In genomic region chr2:9473308-9473984, GRCh38 we compare ENCODE assay signal across 9 cellular contexts. TPM values are rescaled to one million over a fixed set of nuclear protein-coding genes. Genes with fewer than 3 reads are reported as not detected.
DNase-seq lines count a peak whose midpoint lies in the region; ATAC-seq, FAIRE-seq and TF ChIP-seq lines count a peak whose summit lies in the region.
"Had no signal": no experiment of that assay in that cellular context is flagged by ENCODE, and none has a peak within 500 bp of the region (broad histone marks: within the 10 kb centered on the region; RNA-seq: fewer than 3 reads in every experiment).

No MANE protein-coding gene starts in this region.

- peaks cover 8 to 42% (median 12%) of the 10 kb centered on the region in 3 donors for H3K4me1 ChIP-seq in esophagus squamous epithelium

- H3K4me3 Mint-ChIP-seq in T-helper 2 cell treated with Interferon-gamma antibody and Interleukin-4, amounts not matched to agents 5 μg/mL and 100 μg/mL, for 36 hours = peak overlapping the region; percentile 79
- peak overlapping the region; percentile 75 for H3K4me3 Mint-ChIP-seq in progenitor cell of endocrine pancreas (ENCODE audit: low read depth)

- 34 to 45% methylated on average over 13 to 15 of the region's 24 CpGs for WGBS in esophagus squamous epithelium, 2 donors

- peak overlapping the region in 3 of 4 donors; percentile 86 to 95 (median 91) for H3K27ac ChIP-seq in esophagus squamous epithelium

- H3K4me3 ChIP-seq in AG09309 (ENCODE audit: control insufficient read depth, low read depth, low read length) = peak overlapping the region; percentile 68
- H3K4me3 ChIP-seq in esophagus squamous epithelium = peak overlapping the region; percentile 78 to 93 (median 84)

- peaks cover 0 to 59% (median 0%) of the 10 kb centered on the region in 3 donors for H3K36me3 ChIP-seq in esophagus squamous epithelium

- H3K9me3 ChIP-seq in esophagus squamous epithelium = no peaks in the 10 kb centered on the region

- no peak for FAIRE-seq in frontal cortex (lab: Jason Lieb, UNC)
- FAIRE-seq: islet of Langerhans had no signal

- H3K9me3 Mint-ChIP-seq in T-helper 2 cell treated with Interferon-gamma antibody and Interleukin-4, amounts not matched to agents 5 μg/mL and 100 μg/mL, for 36 hours = peaks cover 5% of the 10 kb centered on the region
- H3K9me3 Mint-ChIP-seq in progenitor cell of endocrine pancreas (ENCODE audit: low read depth) = peaks cover 3% of the 10 kb centered on the region

- peaks cover 48% of the 10 kb centered on the region for H3K36me3 Mint-ChIP-seq in T-helper 2 cell treated with Interferon-gamma antibody and Interleukin-4, amounts not matched to agents 5 μg/mL and 100 μg/mL, for 36 hours (ENCODE audit: low read depth)
- peaks cover 25% of the 10 kb centered on the region for H3K36me3 Mint-ChIP-seq in progenitor cell of endocrine pancreas (ENCODE audit: insufficient read depth)

- H3K27ac Mint-ChIP-seq in T-helper 2 cell treated with Interferon-gamma antibody and Interleukin-4, amounts not matched to agents 5 μg/mL and 100 μg/mL, for 36 hours = peak overlapping the region; percentile 84
- H3K27ac Mint-ChIP-seq in progenitor cell of endocrine pancreas = peak overlapping the region; percentile 48

- H3K27me3 Mint-ChIP-seq in T-helper 2 cell treated with Interferon-gamma antibody and Interleukin-4, amounts not matched to agents 5 μg/mL and 100 μg/mL, for 36 hours (ENCODE audit: low read depth) = no peaks in the 10 kb centered on the region
- no peaks in the 10 kb centered on the region for H3K27me3 Mint-ChIP-seq in progenitor cell of endocrine pancreas

- no peak for DNase-seq in AG09309 (ENCODE audit: low read depth)
- peak; percentile 13 for DNase-seq in T-helper 2 cell treated with Interferon-gamma antibody and Interleukin-4, amounts not matched to agents 5 μg/mL and 100 μg/mL, for 36 hours (ENCODE audit: low spot score)
- no peak for DNase-seq in esophagus squamous epithelium (lab: John Stamatoyannopoulos, UW)
- peak; percentile 35 for DNase-seq in progenitor cell of endocrine pancreas (ENCODE audit: low spot score, unreplicated experiment)
- no peak for DNase-seq in frontal cortex (ENCODE audit: low spot score in 2 of 2)

- H3K4me1 Mint-ChIP-seq in T-helper 2 cell treated with Interferon-gamma antibody and Interleukin-4, amounts not matched to agents 5 μg/mL and 100 μg/mL, for 36 hours (ENCODE audit: low read depth) = peaks cover 24% of the 10 kb centered on the region
- H3K4me1 Mint-ChIP-seq in progenitor cell of endocrine pancreas (ENCODE audit: low read depth) = peaks cover 10% of the 10 kb centered on the region

- intact Hi-C loops in esophagus squamous epithelium (cut with DNase I) = no loop called here

- TF ChIP-seq POLR2A in esophagus squamous epithelium (IDR thresholded peaks at IDR 0.05) = no peak

- TF ChIP-seq CTCF in AG09309 (IDR thresholded peaks at IDR 0.05; ENCODE audit: control insufficient read depth, insufficient read depth, low read depth, low read length, missing control alignments) = no peak
- peak in 4 of 6 experiments; percentile 8 to 52 (median 24) for TF ChIP-seq CTCF in esophagus squamous epithelium (IDR thresholded peaks at IDR 0.05)
- peak; percentile 48 for TF ChIP-seq CTCF in progenitor cell of endocrine pancreas (IDR thresholded peaks at IDR 0.05; ENCODE audit: unreplicated experiment)

- peak; percentile 1 for ATAC-seq in GM19455 (IDR thresholded peaks at IDR 0.05; ENCODE audit: unreplicated experiment)
- ATAC-seq in HG02798 (IDR thresholded peaks at IDR 0.05; ENCODE audit: poor library complexity, unreplicated experiment) = no peak
- no peak for ATAC-seq in GM21526 (IDR thresholded peaks at IDR 0.05; ENCODE audit: low FRiP score, unreplicated experiment)

- no peaks in the 10 kb centered on the region for H3K27me3 ChIP-seq in esophagus squamous epithelium

RNA-seq across cellular contexts. Expression of gene IAH1, which starts 0.9 kb away (rescaled TPM):
- total RNA-seq in esophagus squamous epithelium (10 to 100 TPM in 3 of 4 donors, 1 to 10 TPM in 1; 6.0 to 47.9 (median 25.2) TPM), progenitor cell of endocrine pancreas (36.6 and 37.4 TPM in 2 replicates), frontal cortex (62.4 TPM)

RNA-seq across cellular contexts. Expression of gene CPSF3, which starts 50.0 kb away (rescaled TPM):
- total RNA-seq in esophagus squamous epithelium (10 to 100 TPM; 20.4 to 27.9 (median 24.0) TPM), progenitor cell of endocrine pancreas (60.3 and 60.4 TPM in 2 replicates), frontal cortex (39.9 TPM)

RNA-seq across cellular contexts. Expression of gene ITGB1BP1, which starts 50.1 kb away (rescaled TPM):
- total RNA-seq in esophagus squamous epithelium = 10 to 100 TPM; 14.3 to 39.1 (median 32.6) TPM
- total RNA-seq in progenitor cell of endocrine pancreas = 40.7 and 41.8 TPM in 2 replicates
- total RNA-seq in frontal cortex = 45.7 TPM

Comparison
In these comparisons a context has a peak if more than half of its experiments do, and no peak if none do; other contexts are left out.
1. DNase-seq: peak in T-helper 2 cell treated with Interferon-gamma antibody and Interleukin-4, amounts not matched to agents 5 μg/mL and 100 μg/mL, for 36 hours (single experiment) and progenitor cell of endocrine pancreas (single experiment); none in AG09309 (single experiment), esophagus squamous epithelium (single experiment) and frontal cortex (0 of 2).